In the genomic region with DNA sequence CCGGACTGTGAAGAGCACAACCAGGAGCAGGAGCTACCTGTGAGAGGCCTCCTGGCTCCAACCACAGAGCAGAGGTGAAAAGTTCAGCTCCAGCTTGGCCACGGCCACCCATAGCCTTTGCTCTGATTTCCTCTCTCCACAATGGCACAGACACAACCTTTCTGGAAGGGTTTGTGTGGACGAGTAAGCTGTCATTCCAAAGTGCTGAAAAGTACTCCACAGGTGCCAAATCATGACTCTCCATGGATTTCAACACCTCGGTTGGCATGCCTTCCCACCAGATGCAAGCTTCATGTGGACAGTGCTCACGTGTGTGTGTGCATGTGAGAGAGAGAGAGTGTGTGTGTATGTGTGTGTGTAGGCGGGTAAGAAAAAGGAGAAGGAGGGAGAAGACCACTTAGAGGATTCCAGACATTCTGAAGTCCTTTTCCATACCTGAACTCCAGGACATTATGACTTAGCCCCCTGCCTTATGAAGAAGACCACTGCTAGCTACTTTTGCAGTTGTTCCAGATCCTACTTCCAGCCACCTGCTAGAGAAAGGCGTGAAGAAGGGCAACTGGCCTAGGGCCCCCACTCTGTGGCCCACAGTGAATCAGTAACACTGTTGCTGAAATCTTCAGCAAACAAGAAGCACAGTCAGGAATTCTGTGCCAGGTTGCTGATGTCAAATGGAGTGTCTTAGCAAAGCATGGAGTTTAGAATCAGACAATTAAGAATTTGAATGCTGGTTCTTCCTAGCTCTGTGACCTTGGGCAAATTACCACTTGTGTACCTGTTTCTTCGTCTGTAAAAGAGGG, we compare ENCODE assay signal across 1 cellular context.
TF ChIP-seq lines count a peak whose summit lies in the region.

No MANE protein-coding gene starts in this region.

TF ChIP-seq in SK-N-SH treated with all-trans-retinoic acid at 6 μM for 48 hours, 23 proteins besides CTCF, POLR2A, EP300 and RAD21 (continued from another document):
- TF ChIP-seq, protein P1, sequence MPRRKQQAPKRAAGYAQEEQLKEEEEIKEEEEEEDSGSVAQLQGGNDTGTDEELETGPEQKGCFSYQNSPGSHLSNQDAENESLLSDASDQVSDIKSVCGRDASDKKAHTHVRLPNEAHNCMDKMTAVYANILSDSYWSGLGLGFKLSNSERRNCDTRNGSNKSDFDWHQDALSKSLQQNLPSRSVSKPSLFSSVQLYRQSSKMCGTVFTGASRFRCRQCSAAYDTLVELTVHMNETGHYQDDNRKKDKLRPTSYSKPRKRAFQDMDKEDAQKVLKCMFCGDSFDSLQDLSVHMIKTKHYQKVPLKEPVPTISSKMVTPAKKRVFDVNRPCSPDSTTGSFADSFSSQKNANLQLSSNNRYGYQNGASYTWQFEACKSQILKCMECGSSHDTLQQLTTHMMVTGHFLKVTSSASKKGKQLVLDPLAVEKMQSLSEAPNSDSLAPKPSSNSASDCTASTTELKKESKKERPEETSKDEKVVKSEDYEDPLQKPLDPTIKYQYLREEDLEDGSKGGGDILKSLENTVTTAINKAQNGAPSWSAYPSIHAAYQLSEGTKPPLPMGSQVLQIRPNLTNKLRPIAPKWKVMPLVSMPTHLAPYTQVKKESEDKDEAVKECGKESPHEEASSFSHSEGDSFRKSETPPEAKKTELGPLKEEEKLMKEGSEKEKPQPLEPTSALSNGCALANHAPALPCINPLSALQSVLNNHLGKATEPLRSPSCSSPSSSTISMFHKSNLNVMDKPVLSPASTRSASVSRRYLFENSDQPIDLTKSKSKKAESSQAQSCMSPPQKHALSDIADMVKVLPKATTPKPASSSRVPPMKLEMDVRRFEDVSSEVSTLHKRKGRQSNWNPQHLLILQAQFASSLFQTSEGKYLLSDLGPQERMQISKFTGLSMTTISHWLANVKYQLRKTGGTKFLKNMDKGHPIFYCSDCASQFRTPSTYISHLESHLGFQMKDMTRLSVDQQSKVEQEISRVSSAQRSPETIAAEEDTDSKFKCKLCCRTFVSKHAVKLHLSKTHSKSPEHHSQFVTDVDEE (CRISPR knock-in tag; IDR thresholded peaks at IDR 0.05), result no peak
- no peak for TF ChIP-seq ZNF70 (CRISPR knock-in tag; IDR thresholded peaks at IDR 0.05)
- no peak for TF ChIP-seq RARB (CRISPR knock-in tag; IDR thresholded peaks at IDR 0.05)
